13 cellular contexts compared by ENCODE assay signal in the genomic region with DNA sequence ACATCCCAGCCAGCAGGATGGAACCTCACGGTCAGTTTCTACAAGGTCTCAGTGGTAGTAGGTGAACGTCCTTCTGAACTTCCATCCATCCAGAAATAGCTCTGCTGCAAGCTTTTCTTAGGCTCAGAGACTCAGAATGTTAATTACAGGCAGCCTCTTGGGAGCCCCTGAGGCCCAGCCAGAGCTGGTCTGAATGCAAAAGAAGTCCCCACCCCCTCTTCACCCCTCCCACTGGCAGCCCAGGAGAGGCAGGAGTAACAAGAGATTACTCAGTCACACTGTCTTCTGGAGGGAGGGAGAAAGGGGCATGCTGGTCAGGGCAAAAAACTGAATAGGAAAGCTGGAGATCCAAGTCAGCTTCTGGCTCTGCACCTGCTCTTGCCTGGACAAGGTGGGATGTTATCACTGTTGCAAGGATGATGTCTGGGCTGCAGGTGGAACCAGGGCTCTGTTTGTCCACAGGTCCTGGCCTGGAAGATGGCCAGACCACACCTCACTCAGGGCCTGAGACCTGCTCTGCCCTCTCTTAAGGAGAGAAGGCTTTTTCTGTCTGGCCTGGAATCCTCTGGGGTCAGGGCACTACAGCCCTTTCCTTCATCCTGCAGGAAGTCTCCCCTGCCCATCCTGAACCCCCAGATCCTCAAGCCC. TPM values are rescaled to one million over a fixed set of nuclear protein-coding genes. Genes with fewer than 3 reads are reported as not detected.
DNase-seq lines count a peak whose midpoint lies in the region; ATAC-seq and TF ChIP-seq lines count a peak whose summit lies in the region.
"Had no signal": no experiment of that assay in that cellular context is flagged by ENCODE, and none has a peak within 500 bp of the region (broad histone marks: within the 10 kb centered on the region; RNA-seq: fewer than 3 reads in every experiment).

No MANE protein-coding gene starts in this region.

- H3K9me3 Mint-ChIP-seq in WTC11: no peaks in the 10 kb centered on the region
- H3K9me3 Mint-ChIP-seq in effector memory CD8-positive, alpha-beta T cell: no peaks in the 10 kb centered on the region
- no peaks in the 10 kb centered on the region for H3K9me3 Mint-ChIP-seq in activated T-cell treated with anti-CD3 and anti-CD28 coated beads, Interleukin-2, amount 50 U/mL, for 24 hours
- H3K9me3 Mint-ChIP-seq in osteocyte (ENCODE audit: unreplicated experiment): no peaks in the 10 kb centered on the region
- H3K9me3 Mint-ChIP-seq: activated T-helper 1 cell treated with anti-CD3 and anti-CD28 coated beads, Interleukin-12 subunit alpha, Interleukin-12 subunit beta, Interleukin-2, Interleukin-4 antibody, amounts not matched to agents 30 ng/mL and 10 ng/mL and 1 ng/mL, durations not matched to agents 14 hours and 24 hours and 36 hours had no signal

- 0 out of 2 replicates have a peak overlapping the region, but pooled peaks have one; percentile 19 for H3K4me3 ChIP-seq in HUES6 (ENCODE audit: low read depth, low read length)
- H3K4me3 ChIP-seq: gastroesophageal sphincter, skin epidermis had no signal

- H3K4me1 Mint-ChIP-seq in WTC11 (peaks cover 59% of the 10 kb centered on the region), osteocyte (ENCODE audit: unreplicated experiment) (no peaks in the 10 kb centered on the region)
- peaks cover 0 to 10% of the 10 kb centered on the region in 2 donors for H3K4me1 Mint-ChIP-seq in effector memory CD8-positive, alpha-beta T cell (ENCODE audit: low read depth in 2 of 2)
- H3K4me1 Mint-ChIP-seq in activated T-cell treated with anti-CD3 and anti-CD28 coated beads, Interleukin-2, amount 50 U/mL, for 24 hours (ENCODE audit: low read depth): no peaks in the 10 kb centered on the region

- H3K36me3 ChIP-seq in HUES6 (ENCODE audit: control insufficient read depth, insufficient read depth, low read length): no peaks in the 10 kb centered on the region
- H3K36me3 ChIP-seq: gastroesophageal sphincter had no signal

- H3K27ac Mint-ChIP-seq in WTC11 (peak overlapping the region; percentile 96), osteocyte (ENCODE audit: unreplicated experiment) (no peak overlapping the region)
- H3K27ac Mint-ChIP-seq in effector memory CD8-positive, alpha-beta T cell: no peak overlapping the region
- H3K27ac Mint-ChIP-seq in activated T-cell treated with anti-CD3 and anti-CD28 coated beads, Interleukin-2, amount 50 U/mL, for 24 hours: no peak overlapping the region
- H3K27ac Mint-ChIP-seq: activated T-helper 1 cell treated with anti-CD3 and anti-CD28 coated beads, Interleukin-12 subunit alpha, Interleukin-12 subunit beta, Interleukin-2, Interleukin-4 antibody, amounts not matched to agents 30 ng/mL and 10 ng/mL and 1 ng/mL, durations not matched to agents 14 hours and 24 hours and 36 hours had no signal

- H3K27me3 ChIP-seq in HUES6 (ENCODE audit: control insufficient read depth, insufficient read depth, low read length): no peaks in the 10 kb centered on the region
- H3K27me3 ChIP-seq: gastroesophageal sphincter had no signal

- peaks cover 46% of the 10 kb centered on the region for H3K4me1 ChIP-seq in HUES6 (ENCODE audit: control insufficient read depth, insufficient read depth, low read length)

- H3K36me3 Mint-ChIP-seq in WTC11: no peaks in the 10 kb centered on the region
- no peaks in the 10 kb centered on the region for H3K36me3 Mint-ChIP-seq in effector memory CD8-positive, alpha-beta T cell (ENCODE audit: insufficient read depth)
- H3K36me3 Mint-ChIP-seq in activated T-cell treated with anti-CD3 and anti-CD28 coated beads, Interleukin-2, amount 50 U/mL, for 24 hours (ENCODE audit: low read depth): no peaks in the 10 kb centered on the region
- no peaks in the 10 kb centered on the region for H3K36me3 Mint-ChIP-seq in osteocyte (ENCODE audit: unreplicated experiment)

- no peaks in the 10 kb centered on the region for H3K27me3 Mint-ChIP-seq in WTC11 (ENCODE audit: low read depth)
- H3K27me3 Mint-ChIP-seq in effector memory CD8-positive, alpha-beta T cell: peaks cover 0 to 19% of the 10 kb centered on the region in 2 donors
- no peaks in the 10 kb centered on the region for H3K27me3 Mint-ChIP-seq in activated T-cell treated with anti-CD3 and anti-CD28 coated beads, Interleukin-2, amount 50 U/mL, for 24 hours
- peaks cover 55% of the 10 kb centered on the region for H3K27me3 Mint-ChIP-seq in osteocyte (ENCODE audit: unreplicated experiment)

- TF ChIP-seq CTCF in WTC11 (IDR thresholded peaks at IDR 0.05) (no peak), osteocyte (IDR thresholded peaks at IDR 0.05) (no peak)

- H3K4me3 Mint-ChIP-seq in WTC11 (peak overlapping the region; percentile 43), osteocyte (ENCODE audit: unreplicated experiment) (no peak overlapping the region)
- H3K4me3 Mint-ChIP-seq in effector memory CD8-positive, alpha-beta T cell: no peak overlapping the region
- no peak overlapping the region for H3K4me3 Mint-ChIP-seq in activated T-cell treated with anti-CD3 and anti-CD28 coated beads, Interleukin-2, amount 50 U/mL, for 24 hours
- H3K4me3 Mint-ChIP-seq: activated T-helper 1 cell treated with anti-CD3 and anti-CD28 coated beads, Interleukin-12 subunit alpha, Interleukin-12 subunit beta, Interleukin-2, Interleukin-4 antibody, amounts not matched to agents 30 ng/mL and 10 ng/mL and 1 ng/mL, durations not matched to agents 14 hours and 24 hours and 36 hours had no signal

- H3K9ac ChIP-seq in HUES6 (ENCODE audit: low read length): no peak overlapping the region
- H3K9ac ChIP-seq: KMS-11 had no signal

- no peak overlapping the region for H3K27ac ChIP-seq in HUES6 (ENCODE audit: low read depth, low read length)
- H3K27ac ChIP-seq: gastroesophageal sphincter, KMS-11 had no signal

- H3K9me3 ChIP-seq in HUES6 (ENCODE audit: control insufficient read depth, insufficient read depth, low read depth, low read length): no peaks in the 10 kb centered on the region
- H3K9me3 ChIP-seq: gastroesophageal sphincter had no signal

- peak; percentile 78 for ATAC-seq in WTC11
- no peak for ATAC-seq in effector memory CD8-positive, alpha-beta T cell (replicated peaks)
- ATAC-seq in GM19324 (IDR thresholded peaks at IDR 0.05; ENCODE audit: low FRiP score, unreplicated experiment): no peak
- ATAC-seq: gastroesophageal sphincter had no signal

- peak; percentile 84 for DNase-seq in COLO829 (ENCODE audit: low spot score)
- DNase-seq in WTC11 (ENCODE audit: low spot score): peak; percentile 72
- peak; percentile 73 for DNase-seq in medulla oblongata (ENCODE audit: extremely low spot score)
- no peak for DNase-seq in effector memory CD8-positive, alpha-beta T cell
- DNase-seq in activated T-cell treated with anti-CD3 and anti-CD28 coated beads, Interleukin-2, amount 50 U/mL, for 24 hours: no peak
- no peak for DNase-seq in osteocyte (ENCODE audit: extremely low spot score, unreplicated experiment)

- CTCF ChIA-PET in WTC11 (lab: Charles Lee): interaction anchor here (0.6 to 5.0 kb wide), 13 partner anchors 10 to 120 kb away, joined by 3 to 40 read pairs (median 6); partner anchors contain the start of genes DNAI1, ENHO, FAM219A and RPP25L

- POLR2A ChIA-PET in WTC11 (lab: Charles Lee): interaction anchor here (1.7 kb wide), 1 partner anchor 34 kb away, joined by 5 read pairs; no protein-coding TSS in a partner anchor

TF ChIP-seq in WTC11, 78 proteins besides CTCF, POLR2A, EP300 and RAD21:
- TF ChIP-seq ZNF317 (CRISPR knock-in tag; IDR thresholded peaks at IDR 0.05; ENCODE audit: borderline replicate concordance, low read depth) (no peak), SOX15 (CRISPR knock-in tag; IDR thresholded peaks at IDR 0.05) (no peak), ZNF138 (CRISPR knock-in tag; conservative IDR thresholded peaks at IDR 0.05) (no peak), ATF1 (CRISPR knock-in tag; IDR thresholded peaks at IDR 0.05) (no peak), RORB (CRISPR knock-in tag; IDR thresholded peaks at IDR 0.05) (no peak), MYBL2 (CRISPR knock-in tag; IDR thresholded peaks at IDR 0.05) (no peak)

RNA-seq across cellular contexts. Expression of gene ENHO, which starts 9.1 kb away (rescaled TPM):
- total RNA-seq in WTC11 (2021) (26.9 to 28.3 TPM (median 27.9 TPM) in 3 replicates), osteocyte (0.86 and 1.0 TPM in 2 replicates)
- total RNA-seq: activated T-helper 1 cell treated with anti-CD3 and anti-CD28 coated beads, Interleukin-12 subunit alpha, Interleukin-12 subunit beta, Interleukin-2, Interleukin-4 antibody, amounts not matched to agents 30 ng/mL and 10 ng/mL and 1 ng/mL, durations not matched to agents 14 hours and 24 hours and 36 hours had no signal

RNA-seq across cellular contexts. Expression of gene DNAI1, which starts 55.1 kb away (rescaled TPM):
- total RNA-seq in WTC11 (2021) (1.5 to 2.1 TPM (median 1.6 TPM) in 3 replicates), osteocyte (not detected in 2 replicates)
- total RNA-seq: activated T-helper 1 cell treated with anti-CD3 and anti-CD28 coated beads, Interleukin-12 subunit alpha, Interleukin-12 subunit beta, Interleukin-2, Interleukin-4 antibody, amounts not matched to agents 30 ng/mL and 10 ng/mL and 1 ng/mL, durations not matched to agents 14 hours and 24 hours and 36 hours; gastroesophageal sphincter; mononuclear cell had no signal

RNA-seq across cellular contexts. Expression of gene FAM219A, which starts 55.3 kb away (rescaled TPM):
- 17.2 to 20.6 TPM (median 19.5 TPM) in 3 replicates for total RNA-seq in WTC11 (2021)
- 24.8 and 25.9 TPM in 2 replicates for total RNA-seq in osteocyte

Comparison
In these comparisons a context has a peak if more than half of its experiments do, and no peak if none do; other contexts are left out.
1. DNase-seq: peak in COLO829 (single experiment), WTC11 (single experiment) and medulla oblongata (single experiment); none in effector memory CD8-positive, alpha-beta T cell (0 of 3), activated T-cell treated with anti-CD3 and anti-CD28 coated beads, Interleukin-2, amount 50 U/mL, for 24 hours (single experiment) and osteocyte (single experiment).
2. RNA of gene ENHO, which starts 9.1 kb away (total RNA-seq): 26.9 to 28.3 TPM in WTC11; 0.86 to 1.0 TPM in osteocyte; every median in the first group is over 10 times any median in the second.